21 cellular contexts compared by ENCODE assay signal in the genomic region with DNA sequence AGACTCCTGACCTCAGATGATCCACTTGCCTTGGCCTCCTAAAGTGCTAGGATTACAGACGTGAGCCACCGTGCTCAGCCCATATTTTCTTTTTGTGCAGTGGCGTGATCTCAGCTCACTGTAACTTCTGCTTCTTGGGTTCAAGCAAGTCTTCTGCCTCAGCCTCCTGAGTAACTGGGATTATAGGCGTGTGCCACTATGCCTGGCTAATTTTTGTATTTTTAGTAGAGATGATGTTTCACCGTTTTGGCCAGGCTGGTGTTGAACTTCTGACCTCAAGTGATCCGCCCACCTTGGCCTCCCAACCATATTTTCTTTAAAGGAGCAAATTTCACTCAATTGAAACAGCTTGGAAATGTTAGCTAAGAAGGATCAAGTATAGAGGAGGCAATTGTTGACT. TPM values are rescaled to one million over a fixed set of nuclear protein-coding genes. Genes with fewer than 3 reads are reported as not detected.
DNase-seq lines count a peak whose midpoint lies in the region; ATAC-seq and TF ChIP-seq lines count a peak whose summit lies in the region.
"Had no signal": no experiment of that assay in that cellular context is flagged by ENCODE, and none has a peak within 500 bp of the region (broad histone marks: within the 10 kb centered on the region; RNA-seq: fewer than 3 reads in every experiment).

No MANE protein-coding gene starts in this region.

- H3K4me2 ChIP-seq in mesenchymal stem cell (ENCODE audit: low read length, poor library complexity, severe bottlenecking) (no peak overlapping the region), PC-3 (ENCODE audit: low read length) (no peak overlapping the region)

- intact Hi-C loops in gastrocnemius medialis (cut with DNase I; ENCODE audit: low total_unique reads), result no loop called here
- intact Hi-C loops in PC-3 (cut with micrococcal nuclease), result no loop called here

- H4K91ac ChIP-seq in mesenchymal stem cell (ENCODE audit: low read length), result no peak overlapping the region

- H3K18ac ChIP-seq in mesenchymal stem cell (ENCODE audit: low read depth in 1 of 2, low read length in 2 of 2), result no peak overlapping the region

- ATAC-seq in gastrocnemius medialis (peak; percentile 48 to 55), PC-3 (no peak), GM18520 (IDR thresholded peaks at IDR 0.05; ENCODE audit: unreplicated experiment) (no peak)

- H4K20me1 ChIP-seq in PC-3 (ENCODE audit: low read length), result peaks cover 8% of the 10 kb centered on the region; the same call in 1 of the 2 replicates

- H3K9ac ChIP-seq in mesenchymal stem cell (ENCODE audit: low read length) (peak overlapping the region; percentile 46), PC-3 (ENCODE audit: low read length) (no peak overlapping the region)

- H3K14ac ChIP-seq in mesenchymal stem cell (ENCODE audit: low read length in 2 of 2), result no peak overlapping the region

- H3K4me3 ChIP-seq in ACC112 (ENCODE audit: low read depth, low read length) (no peak overlapping the region), mesenchymal stem cell (ENCODE audit: insufficient read depth in 1 of 2, low read depth in 1 of 2, low read length in 2 of 2) (no peak overlapping the region), gastrocnemius medialis (no peak overlapping the region), PC-3 (ENCODE audit: low read length) (no peak overlapping the region)
- H3K4me3 ChIP-seq: HAP-1, SK-N-MC had no signal

- no peaks in the 10 kb centered on the region for H3K9me3 ChIP-seq in mesenchymal stem cell (ENCODE audit: control insufficient read depth, low read length)
- H3K9me3 ChIP-seq in gastrocnemius medialis, result no peaks in the 10 kb centered on the region
- no peaks in the 10 kb centered on the region for H3K9me3 ChIP-seq in PC-3 (ENCODE audit: low read length)
- H3K9me3 ChIP-seq: HAP-1 had no signal

- no peak overlapping the region for H2BK15ac ChIP-seq in mesenchymal stem cell (ENCODE audit: low read depth, poor library complexity, severe bottlenecking)

- H3K79me1 ChIP-seq in mesenchymal stem cell (replicated peaks; ENCODE audit: low read length, poor library complexity, severe bottlenecking), result peaks cover 13% of the 10 kb centered on the region

- H3K27ac Mint-ChIP-seq in brain, result peak overlapping the region in 3 of 5 experiments; percentile 32 to 72 (median 53)
- H3K27ac Mint-ChIP-seq: CD8-positive, alpha-beta memory T cell had no signal

- H3K36me3 ChIP-seq in ACC112 (ENCODE audit: insufficient read depth, low read length), result peaks cover 21% of the 10 kb centered on the region
- peaks cover 14 to 45% of the 10 kb centered on the region in 2 experiments for H3K36me3 ChIP-seq in mesenchymal stem cell (ENCODE audit: control insufficient read depth in 1 of 2, insufficient read depth in 2 of 2, low read depth in 1 of 2, low read length in 2 of 2)
- H3K36me3 ChIP-seq in gastrocnemius medialis, result peaks cover 0 to 25% of the 10 kb centered on the region in 2 donors
- 0 out of 2 replicates have a peak, but pooled peaks cover 5% of the 10 kb centered on the region for H3K36me3 ChIP-seq in PC-3 (ENCODE audit: low read depth, low read length)

- H3K27ac ChIP-seq in ACC112 (ENCODE audit: low read depth, low read length) (peak overlapping the region; percentile 10; the same call in 1 of the 2 replicates), mesenchymal stem cell (ENCODE audit: low read length, poor library complexity, severe bottlenecking) (no peak overlapping the region), gastrocnemius medialis (peak overlapping the region; percentile 54 to 85 (median 81)), PC-3 (ENCODE audit: low read length) (no peak overlapping the region)
- H3K27ac ChIP-seq: C4-2B, SK-N-MC had no signal

- DNase-seq in mesenchymal stem cell (no peak), gastrocnemius medialis (peak in 1 of 2 donors; percentile 51), PC-3 (no peak), NCI-H1092 (lab: John Stamatoyannopoulos, UW) (no peak)
- DNase-seq: Calu3; CD8-positive, alpha-beta memory T cell; DMS153; KBM-7; NCI-H1105; NCI-H2029 treated with DMSO at 0.1 percent for 48 hours; NCI-H524 treated with DMSO at 0.1 percent for 48 hours; RPMI8226; SHP77 had no signal

- POLR2A ChIA-PET in PC-3 (lab: Charles Lee; ENCODE audit: unreplicated experiment), result no interaction called here

- H3K27me3 Mint-ChIP-seq in brain, result no peaks in the 10 kb centered on the region
- H3K27me3 Mint-ChIP-seq: CD8-positive, alpha-beta memory T cell had no signal

- no peak overlapping the region for H3K4ac ChIP-seq in mesenchymal stem cell (ENCODE audit: low read depth in 1 of 2, low read length in 2 of 2)

- peak overlapping the region in 1 of 5 experiments; percentile 13 for H3K4me3 Mint-ChIP-seq in brain
- H3K4me3 Mint-ChIP-seq: CD8-positive, alpha-beta memory T cell had no signal

- TF ChIP-seq POLR2A in gastrocnemius medialis (IDR thresholded peaks at IDR 0.05), result no peak

- no peaks in the 10 kb centered on the region for H3K9me2 ChIP-seq in PC-3 (replicated peaks; ENCODE audit: low read length)

- H2AK5ac ChIP-seq in mesenchymal stem cell (ENCODE audit: low read length, severe bottlenecking), result no peak overlapping the region

- TF ChIP-seq CTCF in brain (conservative IDR thresholded peaks at IDR 0.05) (no peak), gastrocnemius medialis (IDR thresholded peaks at IDR 0.05 in 4 of 5, conservative IDR thresholded peaks at IDR 0.05 in 1 of 5) (no peak), PC-3 (conservative IDR thresholded peaks at IDR 0.05; ENCODE audit: low read depth, low read length) (no peak)

- H3K79me2 ChIP-seq in ACC112 (ENCODE audit: control insufficient read depth, insufficient read depth, low read length, unreplicated experiment), result peaks cover 76% of the 10 kb centered on the region
- peaks cover 48% of the 10 kb centered on the region for H3K79me2 ChIP-seq in PC-3 (ENCODE audit: low read length)

- H3K4me1 Mint-ChIP-seq in brain, result peaks cover 48% of the 10 kb centered on the region

- no peaks in the 10 kb centered on the region for H3F3A ChIP-seq in PC-3 (ENCODE audit: low read length, unreplicated experiment)

- H3K23ac ChIP-seq in mesenchymal stem cell (ENCODE audit: low read length in 2 of 2), result no peak overlapping the region

- WGBS in mesenchymal stem cell, result 93% methylated on average over 4 of the region's 6 CpGs

- in situ Hi-C loops in gastrocnemius medialis (cut with MboI; ENCODE audit: low sequenced_read_pairs in 4 of 4), result no loop called here

- no peaks in the 10 kb centered on the region for H3K27me3 ChIP-seq in ACC112 (ENCODE audit: insufficient read depth, low read length)
- no peaks in the 10 kb centered on the region for H3K27me3 ChIP-seq in mesenchymal stem cell (ENCODE audit: control insufficient read depth in 1 of 2, insufficient read depth in 1 of 2, low read length in 2 of 2)
- H3K27me3 ChIP-seq in gastrocnemius medialis, result no peaks in the 10 kb centered on the region
- H3K27me3 ChIP-seq in PC-3 (ENCODE audit: low read length), result no peaks in the 10 kb centered on the region

- H2AFZ ChIP-seq in ACC112 (ENCODE audit: low read length, unreplicated experiment) (no peak overlapping the region), mesenchymal stem cell (ENCODE audit: low read depth, low read length) (no peak overlapping the region), PC-3 (ENCODE audit: low read length) (no peak overlapping the region)

- CTCF ChIA-PET in PC-3 (lab: Charles Lee), result no interaction called here

- H2BK5ac ChIP-seq in mesenchymal stem cell (ENCODE audit: low read depth, low read length, poor library complexity, severe bottlenecking), result no peak overlapping the region

- peaks cover 66% of the 10 kb centered on the region for H3K36me3 Mint-ChIP-seq in brain

- H4K8ac ChIP-seq in mesenchymal stem cell (ENCODE audit: low read length), result no peak overlapping the region

- no peak overlapping the region for H2BK12ac ChIP-seq in mesenchymal stem cell (ENCODE audit: low read length in 2 of 2)

- no peaks in the 10 kb centered on the region for H3K9me3 Mint-ChIP-seq in brain
- H3K9me3 Mint-ChIP-seq: CD8-positive, alpha-beta memory T cell had no signal

- no TSS peak for BruUV-seq in PC-3 (replicated peaks; lab: Mats Ljungman, UMichigan)

- no peak overlapping the region for H2BK120ac ChIP-seq in mesenchymal stem cell (ENCODE audit: low read depth, low read length)

- H3K4me1 ChIP-seq in ACC112 (ENCODE audit: control insufficient read depth, insufficient read depth, low read length, unreplicated experiment) (peaks cover 35% of the 10 kb centered on the region), mesenchymal stem cell (ENCODE audit: control insufficient read depth, insufficient read depth, low read depth, low read length) (no peaks in the 10 kb centered on the region), gastrocnemius medialis (peaks cover 65% of the 10 kb centered on the region in 2 donors), PC-3 (ENCODE audit: insufficient read depth, low read length) (peaks cover 9% of the 10 kb centered on the region)

RNA-seq across cellular contexts. Expression of a gene that starts 16.5 kb away (rescaled TPM):
- 37.1 TPM for polyA plus RNA-seq in brain (ENCODE audit: insufficient read depth, low read depth, low replicate concordance)
- polyA plus RNA-seq in mesenchymal stem cell (2013, experiment 1 of 2), result 28.8 TPM
- polyA plus RNA-seq in mesenchymal stem cell (2013, experiment 2 of 2), result 26.0 TPM
- total RNA-seq in gastrocnemius medialis (10 to 100 TPM; 31.4 to 64.2 (median 58.7) TPM), PC-3 (2014; rRNA removed) (25.2 and 31.3 TPM in 2 replicates)

RNA-seq across cellular contexts. Expression of a gene that starts 20.5 kb away (rescaled TPM):
- not detected for polyA plus RNA-seq in brain (ENCODE audit: insufficient read depth, low read depth, low replicate concordance)
- polyA plus RNA-seq in mesenchymal stem cell (2013, experiment 1 of 2), result 0.04 TPM
- polyA plus RNA-seq in mesenchymal stem cell (2013, experiment 2 of 2), result 0.04 TPM
- total RNA-seq in gastrocnemius medialis (1 to 10 TPM; 4.2 to 8.9 (median 6.5) TPM), PC-3 (2014; rRNA removed) (not detected in 2 replicates)
- total RNA-seq: A172; Calu3; CD8-positive, alpha-beta memory T cell; HT1080 had no signal
- polyA plus RNA-seq: CD8-positive, alpha-beta memory T cell had no signal

RNA-seq across cellular contexts. Expression of a gene that starts 35.7 kb away (rescaled TPM):
- polyA plus RNA-seq in brain (ENCODE audit: insufficient read depth, low read depth, low replicate concordance), result 0.80 TPM
- polyA plus RNA-seq in mesenchymal stem cell (2013, experiment 1 of 2), result 0.12 TPM
- 0.25 TPM for polyA plus RNA-seq in mesenchymal stem cell (2013, experiment 2 of 2)
- total RNA-seq in gastrocnemius medialis, result under 1 TPM in 1 of 4 donors, not detected in 3; 0.51 TPM
- 0.40 TPM in 2 replicates for total RNA-seq in PC-3 (2014; rRNA removed)
- total RNA-seq: A172; CD8-positive, alpha-beta memory T cell; HT1080 had no signal
- polyA plus RNA-seq: CD8-positive, alpha-beta memory T cell had no signal

Comparison
In these comparisons a context has a peak if more than half of its experiments do, and no peak if none do; other contexts are left out.
1. H3K27ac ChIP-seq: peak in ACC112 (single experiment) and gastrocnemius medialis (4 of 4); none in mesenchymal stem cell (single experiment) and PC-3 (single experiment).
2. ATAC-seq: peak in gastrocnemius medialis (2 of 2); none in PC-3 (single experiment) and GM18520 (single experiment).